Comparison of ENCODE assay signal across 8 cellular contexts in the genomic region with DNA sequence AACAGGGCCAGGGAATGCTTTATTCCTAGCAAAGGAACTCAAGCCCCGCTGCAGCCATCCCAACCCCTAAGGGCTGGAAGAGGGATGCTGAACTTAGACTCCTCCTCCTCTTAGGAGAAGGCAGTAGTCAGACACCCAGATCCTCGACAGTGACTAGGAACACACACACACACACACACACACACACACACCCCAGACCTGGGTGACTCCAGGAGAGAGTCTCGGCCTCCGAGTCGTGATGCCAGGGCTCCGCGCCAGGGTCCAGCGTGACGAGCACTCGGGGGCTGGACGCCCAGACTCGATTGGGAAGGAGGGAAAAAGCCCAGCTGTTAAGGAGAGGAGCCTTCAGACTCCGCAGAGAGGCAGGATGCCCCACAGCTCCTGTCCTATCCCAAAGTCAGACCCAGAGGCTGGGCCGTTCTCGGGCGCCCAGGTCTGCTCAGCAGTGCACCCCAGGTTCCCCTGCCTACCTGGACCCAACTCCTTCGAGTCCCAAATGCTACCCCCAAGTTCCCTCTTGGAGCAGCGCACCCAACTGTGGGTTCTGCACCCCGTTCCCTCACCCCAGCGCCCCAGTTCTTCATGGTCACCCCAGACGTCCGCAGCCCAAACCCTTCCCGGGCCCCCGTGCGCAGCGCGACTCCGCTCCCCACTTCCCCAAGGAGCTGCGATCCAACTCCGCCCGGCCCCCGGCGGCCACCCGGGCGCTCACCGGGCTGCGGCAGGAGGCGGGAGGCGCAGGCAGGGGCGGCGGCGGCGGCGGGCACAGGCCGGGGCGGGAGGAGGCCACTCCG. TPM values are rescaled to one million over a fixed set of nuclear protein-coding genes. Genes with fewer than 3 reads are reported as not detected.
A peak's percentile ranks its signal among the peaks of the same experiment; 100 is the strongest.
DNase-seq lines count a peak whose midpoint lies in the region; ATAC-seq and TF ChIP-seq lines count a peak whose summit lies in the region.

No MANE protein-coding gene starts in this region.

- no peak for TF ChIP-seq CTCF in HFFc6 (IDR thresholded peaks at IDR 0.05)
- TF ChIP-seq CTCF in activated B cell treated with CpG ODN at 0.5 μM for 24 hours (IDR thresholded peaks at IDR 0.05), result no peak
- TF ChIP-seq CTCF in foreskin fibroblast (IDR thresholded peaks at IDR 0.05; ENCODE audit: low read depth, low read length), result no peak
- no peak for TF ChIP-seq CTCF in neutrophil (IDR thresholded peaks at IDR 0.05)

- ATAC-seq in activated B cell treated with CpG ODN at 0.5 μM for 24 hours (ENCODE audit: low read depth), result no peak
- no peak for ATAC-seq in HG03108 (IDR thresholded peaks at IDR 0.05; ENCODE audit: unreplicated experiment)
- ATAC-seq in HG02870 (IDR thresholded peaks at IDR 0.05; ENCODE audit: unreplicated experiment), result no peak
- no peak for ATAC-seq in HG03135 (IDR thresholded peaks at IDR 0.05; ENCODE audit: unreplicated experiment)

- peak overlapping the region; percentile 72 to 95 for H3K4me3 ChIP-seq in foreskin fibroblast (ENCODE audit: low read depth in 1 of 2, low read length in 2 of 2)
- H3K4me3 ChIP-seq in neutrophil (ENCODE audit: low read depth in 1 of 2, low read length in 1 of 2), result peak overlapping the region; percentile 75 to 88

- no peaks in the 10 kb centered on the region for H3K27me3 ChIP-seq in neutrophil

- H3K4me3 Mint-ChIP-seq in HFFc6, result peak overlapping the region; percentile 91
- H3K4me3 Mint-ChIP-seq in activated B cell treated with CpG ODN at 0.5 μM for 24 hours, result peak overlapping the region; percentile 94

- H3K9me3 Mint-ChIP-seq in HFFc6 (no peaks in the 10 kb centered on the region), activated B cell treated with CpG ODN at 0.5 μM for 24 hours (no peaks in the 10 kb centered on the region)

- peak overlapping the region; percentile 71 for H3K27ac Mint-ChIP-seq in HFFc6
- peak overlapping the region; percentile 92 for H3K27ac Mint-ChIP-seq in activated B cell treated with CpG ODN at 0.5 μM for 24 hours

- peak overlapping the region; percentile 78 for H3K27ac ChIP-seq in neutrophil

- H3K9me3 ChIP-seq in neutrophil, result no peaks in the 10 kb centered on the region

- peaks cover 21% of the 10 kb centered on the region for H3K27me3 Mint-ChIP-seq in HFFc6 (ENCODE audit: insufficient read depth)
- no peaks in the 10 kb centered on the region for H3K27me3 Mint-ChIP-seq in activated B cell treated with CpG ODN at 0.5 μM for 24 hours

- POLR2A ChIA-PET in activated B cell treated with CpG ODN at 0.5 μM for 24 hours (lab: Charles Lee), result interaction anchor here (0.6 to 23.5 kb wide), 20 partner anchors 8 to 528 kb away, joined by 3 to 1329 read pairs (median 8); partner anchors contain the start of genes BUB1B, FSIP1, PLCB2 and SRP14

- H3K4me1 Mint-ChIP-seq in HFFc6 (ENCODE audit: low read depth), result peaks cover 51% of the 10 kb centered on the region
- peaks cover 60% of the 10 kb centered on the region for H3K4me1 Mint-ChIP-seq in activated B cell treated with CpG ODN at 0.5 μM for 24 hours

- H3K36me3 Mint-ChIP-seq in HFFc6 (ENCODE audit: low read depth) (no peaks in the 10 kb centered on the region), activated B cell treated with CpG ODN at 0.5 μM for 24 hours (ENCODE audit: low read depth) (peaks cover 40% of the 10 kb centered on the region)

- intact Hi-C loops in activated B cell treated with CpG ODN at 0.5 μM for 24 hours (cut with micrococcal nuclease), result loop anchor here (5.0 kb wide), 2 partner anchors 176 to 214 kb away; partner anchors contain the start of genes EIF2AK4 and INAFM2

- peaks cover 49 to 50% of the 10 kb centered on the region in 2 experiments for H3K4me1 ChIP-seq in neutrophil (ENCODE audit: control insufficient read depth in 1 of 2, insufficient read depth in 1 of 2, low read depth in 1 of 2, low read length in 1 of 2)

- CTCF ChIA-PET in activated B cell treated with CpG ODN at 0.5 μM for 24 hours (lab: Charles Lee), result interaction anchor here (1.0 to 16.6 kb wide), 12 partner anchors 9 to 166 kb away, joined by 3 to 519 read pairs (median 10); partner anchors contain the start of genes BUB1B and SRP14

- DNase-seq in ELR (ENCODE audit: low read depth), result peak; percentile 55
- peak; percentile 59 for DNase-seq in HFFc6
- no peak for DNase-seq in activated B cell treated with CpG ODN at 0.5 μM for 24 hours
- DNase-seq in foreskin fibroblast, result peak in 1 of 2 donors; percentile 57

- H3K36me3 ChIP-seq in neutrophil, result no peaks in the 10 kb centered on the region

RNA-seq across cellular contexts. Expression of gene BMF, which starts 0.4 kb away (rescaled TPM):
- total RNA-seq in HFFc6 (2021; fragmentation: NEBNext Ultra II Directional; extraction: Animal tissue kit (Norgen Biotek cat#: 25700)), result 1 to 10 TPM in 2 of 6 experiments, under 1 TPM in 4; 0.57 to 1.2 (median 0.81) TPM
- 353 and 376 TPM in 2 replicates for total RNA-seq in activated B cell treated with CpG ODN at 0.5 μM for 24 hours

RNA-seq across cellular contexts. Expression of gene BUB1B, which starts 52.6 kb away (rescaled TPM):
- 10 to 100 TPM; 11.5 to 38.1 (median 29.6) TPM for total RNA-seq in HFFc6 (2021; fragmentation: NEBNext Ultra II Directional; extraction: Animal tissue kit (Norgen Biotek cat#: 25700))
- total RNA-seq in activated B cell treated with CpG ODN at 0.5 μM for 24 hours, result 3.9 and 4.2 TPM in 2 replicates

Comparison
In these comparisons a context has a peak if more than half of its experiments do, and no peak if none do; other contexts are left out.
1. RNA of gene BMF, which starts 0.4 kb away (total RNA-seq): 353 to 376 TPM in activated B cell treated with CpG ODN at 0.5 μM for 24 hours; 0.57 to 1.2 TPM in HFFc6; every median in the first group is over 100 times any median in the second.